Comparison of ENCODE assay signal across 1 cellular context in the genomic region with DNA sequence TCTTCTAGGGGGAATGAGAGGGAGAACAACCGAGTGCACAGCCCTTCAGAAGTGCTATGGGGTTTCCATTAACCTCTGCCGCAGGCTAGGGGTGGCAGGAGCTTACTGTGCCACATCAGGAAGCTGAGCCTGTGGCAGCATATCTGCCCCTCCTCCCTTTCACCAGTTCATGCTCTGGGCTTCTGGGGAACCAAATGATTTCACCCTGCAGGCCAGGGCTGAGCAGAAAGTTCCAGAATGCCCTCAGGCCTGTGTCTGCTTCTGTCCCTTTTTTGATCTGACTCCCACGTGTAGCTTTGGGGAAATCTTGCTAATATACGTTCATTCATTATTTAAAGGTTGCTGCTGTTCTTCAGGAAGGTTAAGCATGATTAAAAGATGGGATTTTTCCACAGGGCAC.
TF ChIP-seq lines count a peak whose summit lies in the region.

No MANE protein-coding gene starts in this region.

TF ChIP-seq in HepG2, 621 proteins besides CTCF, POLR2A, EP300 and RAD21:
- TF ChIP-seq ZNF672 (CRISPR knock-in tag; IDR thresholded peaks at IDR 0.05) (no peak), ZNF30 (CRISPR knock-in tag; IDR thresholded peaks at IDR 0.05) (no peak), MAF1 (CRISPR knock-in tag; IDR thresholded peaks at IDR 0.05; ENCODE audit: borderline replicate concordance) (no peak), ZNF274 (CRISPR knock-in tag; IDR thresholded peaks at IDR 0.05) (no peak), ZNF430 (CRISPR knock-in tag; IDR thresholded peaks at IDR 0.05) (no peak), CENPBD1 (CRISPR knock-in tag; IDR thresholded peaks at IDR 0.05; ENCODE audit: borderline replicate concordance, low read depth) (no peak), ASH2L (IDR thresholded peaks at IDR 0.05; ENCODE audit: insufficient read length, low read depth, low read length) (no peak), ZNF781 (CRISPR knock-in tag; IDR thresholded peaks at IDR 0.05; ENCODE audit: borderline replicate concordance, not compliant biosample characterization) (no peak), ZNF597 (CRISPR knock-in tag; IDR thresholded peaks at IDR 0.05) (no peak), FOXA1 (IDR thresholded peaks at IDR 0.05) (no peak), FOXA1 (CRISPR knock-in tag; IDR thresholded peaks at IDR 0.05) (no peak), GABPB1 (CRISPR knock-in tag; IDR thresholded peaks at IDR 0.05) (no peak), CBX2 (IDR thresholded peaks at IDR 0.05; ENCODE audit: low read depth, low read length) (no peak), CBX2 (CRISPR knock-in tag; IDR thresholded peaks at IDR 0.05; ENCODE audit: low read depth) (no peak), KDM1A (CRISPR knock-in tag; IDR thresholded peaks at IDR 0.05) (no peak), ZBTB21 (CRISPR knock-in tag; IDR thresholded peaks at IDR 0.05) (no peak), ZNF550 (CRISPR knock-in tag; IDR thresholded peaks at IDR 0.05; ENCODE audit: borderline replicate concordance) (no peak)
- TF ChIP-seq, protein P1, sequence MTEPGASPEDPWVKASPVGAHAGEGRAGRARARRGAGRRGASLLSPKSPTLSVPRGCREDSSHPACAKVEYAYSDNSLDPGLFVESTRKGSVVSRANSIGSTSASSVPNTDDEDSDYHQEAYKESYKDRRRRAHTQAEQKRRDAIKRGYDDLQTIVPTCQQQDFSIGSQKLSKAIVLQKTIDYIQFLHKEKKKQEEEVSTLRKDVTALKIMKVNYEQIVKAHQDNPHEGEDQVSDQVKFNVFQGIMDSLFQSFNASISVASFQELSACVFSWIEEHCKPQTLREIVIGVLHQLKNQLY (CRISPR knock-in tag; IDR thresholded peaks at IDR 0.05), result no peak
- TF ChIP-seq, protein P2, sequence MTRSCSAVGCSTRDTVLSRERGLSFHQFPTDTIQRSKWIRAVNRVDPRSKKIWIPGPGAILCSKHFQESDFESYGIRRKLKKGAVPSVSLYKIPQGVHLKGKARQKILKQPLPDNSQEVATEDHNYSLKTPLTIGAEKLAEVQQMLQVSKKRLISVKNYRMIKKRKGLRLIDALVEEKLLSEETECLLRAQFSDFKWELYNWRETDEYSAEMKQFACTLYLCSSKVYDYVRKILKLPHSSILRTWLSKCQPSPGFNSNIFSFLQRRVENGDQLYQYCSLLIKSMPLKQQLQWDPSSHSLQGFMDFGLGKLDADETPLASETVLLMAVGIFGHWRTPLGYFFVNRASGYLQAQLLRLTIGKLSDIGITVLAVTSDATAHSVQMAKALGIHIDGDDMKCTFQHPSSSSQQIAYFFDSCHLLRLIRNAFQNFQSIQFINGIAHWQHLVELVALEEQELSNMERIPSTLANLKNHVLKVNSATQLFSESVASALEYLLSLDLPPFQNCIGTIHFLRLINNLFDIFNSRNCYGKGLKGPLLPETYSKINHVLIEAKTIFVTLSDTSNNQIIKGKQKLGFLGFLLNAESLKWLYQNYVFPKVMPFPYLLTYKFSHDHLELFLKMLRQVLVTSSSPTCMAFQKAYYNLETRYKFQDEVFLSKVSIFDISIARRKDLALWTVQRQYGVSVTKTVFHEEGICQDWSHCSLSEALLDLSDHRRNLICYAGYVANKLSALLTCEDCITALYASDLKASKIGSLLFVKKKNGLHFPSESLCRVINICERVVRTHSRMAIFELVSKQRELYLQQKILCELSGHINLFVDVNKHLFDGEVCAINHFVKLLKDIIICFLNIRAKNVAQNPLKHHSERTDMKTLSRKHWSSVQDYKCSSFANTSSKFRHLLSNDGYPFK (CRISPR knock-in tag; IDR thresholded peaks at IDR 0.05; ENCODE audit: borderline replicate concordance), result no peak
